ENCODE assay signal across 18 cellular contexts in the genomic region with DNA sequence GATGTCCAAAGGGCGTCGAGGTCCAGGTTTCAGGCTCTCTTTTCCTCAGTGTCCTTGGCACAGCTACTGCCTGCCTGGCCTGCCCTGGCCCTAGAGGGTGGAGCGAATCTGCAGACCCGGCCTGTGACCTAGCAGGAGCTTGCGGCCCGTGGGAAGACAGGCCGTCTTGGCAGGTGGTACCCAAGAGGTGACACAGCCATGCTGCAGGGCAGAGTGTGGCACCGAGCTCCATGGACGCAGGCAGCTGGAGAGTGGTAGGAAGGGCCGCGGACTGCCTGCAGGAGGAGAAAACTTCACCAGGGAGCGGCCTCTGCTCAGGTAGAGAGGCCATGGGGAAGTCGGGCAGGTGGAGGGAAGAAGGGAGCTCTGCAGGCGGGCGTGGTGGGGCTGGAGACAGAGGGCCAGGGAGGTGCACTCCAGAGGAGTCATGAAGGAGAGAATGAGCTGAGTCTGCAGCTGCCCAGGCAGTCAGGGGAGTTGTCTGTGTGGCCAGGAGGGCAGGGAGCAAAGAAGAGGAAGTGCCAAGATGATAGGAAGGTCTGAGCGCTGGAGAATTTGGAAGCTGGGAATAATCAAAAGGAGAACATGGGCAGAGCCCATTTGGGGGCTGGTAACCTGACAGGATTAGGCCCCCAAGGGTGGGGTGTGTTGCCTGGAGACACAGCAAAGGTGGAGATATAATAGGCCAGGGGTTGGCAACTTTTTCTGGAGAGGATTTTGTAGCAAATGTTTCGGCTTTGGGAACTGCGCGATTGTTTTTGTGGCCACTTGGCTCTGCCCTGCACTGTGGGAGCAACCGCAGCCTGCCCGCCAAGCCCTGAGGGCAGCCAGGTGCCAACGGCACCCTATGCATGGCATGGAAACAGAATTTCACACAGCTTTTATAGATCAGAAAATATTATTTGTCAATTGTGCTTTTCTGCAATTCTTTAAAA.
A peak's percentile ranks its signal among the peaks of the same experiment; 100 is the strongest.
DNase-seq lines count a peak whose midpoint lies in the region; ATAC-seq and TF ChIP-seq lines count a peak whose summit lies in the region.
"Had no signal": no experiment of that assay in that cellular context is flagged by ENCODE, and none has a peak within 500 bp of the region (broad histone marks: within the 10 kb centered on the region; RNA-seq: fewer than 3 reads in every experiment).

No MANE protein-coding gene starts in this region.

- peaks cover 5% of the 10 kb centered on the region for H3K4me1 ChIP-seq in body of pancreas
- no peaks in the 10 kb centered on the region for H3K4me1 ChIP-seq in aorta (ENCODE audit: control insufficient read depth in 1 of 2, insufficient read depth in 2 of 2, low read length in 2 of 2)
- H3K4me1 ChIP-seq in foreskin keratinocyte: no peaks in the 10 kb centered on the region
- H3K4me1 ChIP-seq in SJCRH30: no peaks in the 10 kb centered on the region

- no peak for ATAC-seq in activated CD8-positive, alpha-beta memory T cell treated with anti-CD3 and anti-CD28 coated beads, Interleukin-2, amount 10 ng/mL, durations not matched to agents 7 days and 5 days
- ATAC-seq in body of pancreas: peak; percentile 90
- ATAC-seq in aorta (ENCODE audit: low FRiP score): peak; percentile 7
- no peak for ATAC-seq in foreskin keratinocyte
- ATAC-seq: HCT116 had no signal

- no peaks in the 10 kb centered on the region for H3K4me1 Mint-ChIP-seq in activated CD8-positive, alpha-beta memory T cell treated with anti-CD3 and anti-CD28 coated beads, Interleukin-2, amount 10 ng/mL, durations not matched to agents 7 days and 5 days
- no peaks in the 10 kb centered on the region for H3K4me1 Mint-ChIP-seq in neural crest cell
- H3K4me1 Mint-ChIP-seq: B cell had no signal

- H3K27me3 ChIP-seq in body of pancreas (no peaks in the 10 kb centered on the region), aorta (ENCODE audit: control insufficient read depth in 1 of 2, insufficient read depth in 2 of 2, low read length in 1 of 2) (no peaks in the 10 kb centered on the region), foreskin keratinocyte (no peaks in the 10 kb centered on the region), SJCRH30 (peaks cover 26% of the 10 kb centered on the region; the same call in 1 of the 2 replicates)

- H3K9me3 ChIP-seq in body of pancreas: no peaks in the 10 kb centered on the region
- H3K9me3 ChIP-seq in aorta (ENCODE audit: control insufficient read depth, low read length): peaks cover 2% of the 10 kb centered on the region
- no peaks in the 10 kb centered on the region for H3K9me3 ChIP-seq in SJCRH30 (replicated peaks)

- peak; percentile 69 to 87 (median 82) for TF ChIP-seq POLR2A in body of pancreas (IDR thresholded peaks at IDR 0.05)

- TF ChIP-seq CTCF in body of pancreas (IDR thresholded peaks at IDR 0.05): peak in 1 of 7 experiments; percentile 2
- no peak for TF ChIP-seq CTCF in neural crest cell (conservative IDR thresholded peaks at IDR 0.05)
- no peak for TF ChIP-seq CTCF in foreskin keratinocyte (conservative IDR thresholded peaks at IDR 0.05)

- CTCF ChIA-PET in activated CD8-positive, alpha-beta memory T cell treated with anti-CD3 and anti-CD28 coated beads, Interleukin-2, amount 10 ng/mL, durations not matched to agents 7 days and 5 days (lab: Charles Lee): interaction anchor here (1.0 kb wide), 1 partner anchor 11 kb away, joined by 3 read pairs; no protein-coding TSS in a partner anchor

- H3K27me3 Mint-ChIP-seq in activated CD8-positive, alpha-beta memory T cell treated with anti-CD3 and anti-CD28 coated beads, Interleukin-2, amount 10 ng/mL, durations not matched to agents 7 days and 5 days: no peaks in the 10 kb centered on the region
- no peaks in the 10 kb centered on the region for H3K27me3 Mint-ChIP-seq in neural crest cell (ENCODE audit: low read depth)

- H3K4me3 Mint-ChIP-seq in activated CD8-positive, alpha-beta memory T cell treated with anti-CD3 and anti-CD28 coated beads, Interleukin-2, amount 10 ng/mL, durations not matched to agents 7 days and 5 days: no peak overlapping the region
- no peak overlapping the region for H3K4me3 Mint-ChIP-seq in neural crest cell
- H3K4me3 Mint-ChIP-seq: B cell had no signal

- peak; percentile 16 for DNase-seq in activated CD8-positive, alpha-beta memory T cell treated with anti-CD3 and anti-CD28 coated beads, Interleukin-2, amount 10 ng/mL, durations not matched to agents 7 days and 5 days
- no peak for DNase-seq in activated CD8-positive, alpha-beta memory T cell treated with anti-CD3 and anti-CD28 coated beads, Interleukin-2, amount 50 U/mL, for 4 hours
- DNase-seq in body of pancreas: peak; percentile 76 to 88 (median 86)
- no peak for DNase-seq in neural crest cell (ENCODE audit: low read depth, low spot score)
- no peak for DNase-seq in aorta
- DNase-seq in foreskin keratinocyte: no peak
- no peak for DNase-seq in SJCRH30
- DNase-seq in NCI-H526 treated with DMSO at 0.1 percent for 48 hours (lab: John Stamatoyannopoulos, UW): no peak
- DNase-seq: 8988T, DMS79 treated with DMSO at 0.1 percent for 48 hours, GM23248, NCI-H1105, NCI-H2081 treated with DMSO at 0.1 percent for 48 hours, NCI-H510A, OCI-M1, SIG-M5 had no signal

- no peaks in the 10 kb centered on the region for H3K36me3 ChIP-seq in body of pancreas (replicated peaks in 1 of 2; ENCODE audit: insufficient read depth in 1 of 2, low read depth in 2 of 2)
- H3K36me3 ChIP-seq in aorta (ENCODE audit: control insufficient read depth in 1 of 2, insufficient read depth in 2 of 2, low read length in 1 of 2): no peaks in the 10 kb centered on the region
- no peaks in the 10 kb centered on the region for H3K36me3 ChIP-seq in SJCRH30

- WGBS in body of pancreas, 2 donors: 43 to 49% methylated on average over 17 to 22 of the region's 22 CpGs
- WGBS in aorta, 2 donors: 88 to 90% methylated on average over 22 of the region's 22 CpGs

- H3K27ac Mint-ChIP-seq in activated CD8-positive, alpha-beta memory T cell treated with anti-CD3 and anti-CD28 coated beads, Interleukin-2, amount 10 ng/mL, durations not matched to agents 7 days and 5 days: no peak overlapping the region
- H3K27ac Mint-ChIP-seq in neural crest cell (ENCODE audit: unreplicated experiment): peak overlapping the region; percentile 66
- H3K27ac Mint-ChIP-seq: B cell had no signal

- intact Hi-C loops in body of pancreas (cut with DNase I): no loop called here
- intact Hi-C loops in aorta (cut with DNase I): no loop called here

- H3K27ac ChIP-seq in body of pancreas: peak overlapping the region; percentile 15 to 80 (median 67)
- no peak overlapping the region for H3K27ac ChIP-seq in aorta (ENCODE audit: low read depth in 1 of 2, low read length in 2 of 2)
- H3K27ac ChIP-seq in foreskin keratinocyte: no peak overlapping the region
- H3K27ac ChIP-seq in SJCRH30: no peak overlapping the region
- H3K27ac ChIP-seq: GM23248 had no signal

- no peak overlapping the region for H3K4me3 ChIP-seq in body of pancreas
- no peak overlapping the region for H3K4me3 ChIP-seq in aorta (ENCODE audit: low read length in 2 of 2)
- H3K4me3 ChIP-seq in SJCRH30: no peak overlapping the region
- H3K4me3 ChIP-seq: GM23248 had no signal

- H3K36me3 Mint-ChIP-seq in activated CD8-positive, alpha-beta memory T cell treated with anti-CD3 and anti-CD28 coated beads, Interleukin-2, amount 10 ng/mL, durations not matched to agents 7 days and 5 days: no peaks in the 10 kb centered on the region
- H3K36me3 Mint-ChIP-seq in neural crest cell (ENCODE audit: low read depth): peaks cover 2% of the 10 kb centered on the region

- H3K9me3 Mint-ChIP-seq in activated CD8-positive, alpha-beta memory T cell treated with anti-CD3 and anti-CD28 coated beads, Interleukin-2, amount 10 ng/mL, durations not matched to agents 7 days and 5 days (ENCODE audit: low read depth): no peaks in the 10 kb centered on the region
- peaks cover 8% of the 10 kb centered on the region for H3K9me3 Mint-ChIP-seq in neural crest cell

Comparison
In these comparisons a context has a peak if more than half of its experiments do, and no peak if none do; other contexts are left out.
1. DNase-seq: peak in activated CD8-positive, alpha-beta memory T cell treated with anti-CD3 and anti-CD28 coated beads, Interleukin-2, amount 10 ng/mL, durations not matched to agents 7 days and 5 days (single experiment) and body of pancreas (4 of 4); none in activated CD8-positive, alpha-beta memory T cell treated with anti-CD3 and anti-CD28 coated beads, Interleukin-2, amount 50 U/mL, for 4 hours (single experiment), neural crest cell (single experiment), aorta (0 of 2), foreskin keratinocyte (0 of 2), SJCRH30 (0 of 2) and NCI-H526 treated with DMSO at 0.1 percent for 48 hours (single experiment).
2. ATAC-seq: peak in body of pancreas (single experiment) and aorta (single experiment); none in activated CD8-positive, alpha-beta memory T cell treated with anti-CD3 and anti-CD28 coated beads, Interleukin-2, amount 10 ng/mL, durations not matched to agents 7 days and 5 days (single experiment) and foreskin keratinocyte (single experiment).
3. H3K27ac ChIP-seq: peak in body of pancreas (4 of 4); none in aorta (0 of 2), foreskin keratinocyte (single experiment) and SJCRH30 (single experiment).